In the genomic region with DNA sequence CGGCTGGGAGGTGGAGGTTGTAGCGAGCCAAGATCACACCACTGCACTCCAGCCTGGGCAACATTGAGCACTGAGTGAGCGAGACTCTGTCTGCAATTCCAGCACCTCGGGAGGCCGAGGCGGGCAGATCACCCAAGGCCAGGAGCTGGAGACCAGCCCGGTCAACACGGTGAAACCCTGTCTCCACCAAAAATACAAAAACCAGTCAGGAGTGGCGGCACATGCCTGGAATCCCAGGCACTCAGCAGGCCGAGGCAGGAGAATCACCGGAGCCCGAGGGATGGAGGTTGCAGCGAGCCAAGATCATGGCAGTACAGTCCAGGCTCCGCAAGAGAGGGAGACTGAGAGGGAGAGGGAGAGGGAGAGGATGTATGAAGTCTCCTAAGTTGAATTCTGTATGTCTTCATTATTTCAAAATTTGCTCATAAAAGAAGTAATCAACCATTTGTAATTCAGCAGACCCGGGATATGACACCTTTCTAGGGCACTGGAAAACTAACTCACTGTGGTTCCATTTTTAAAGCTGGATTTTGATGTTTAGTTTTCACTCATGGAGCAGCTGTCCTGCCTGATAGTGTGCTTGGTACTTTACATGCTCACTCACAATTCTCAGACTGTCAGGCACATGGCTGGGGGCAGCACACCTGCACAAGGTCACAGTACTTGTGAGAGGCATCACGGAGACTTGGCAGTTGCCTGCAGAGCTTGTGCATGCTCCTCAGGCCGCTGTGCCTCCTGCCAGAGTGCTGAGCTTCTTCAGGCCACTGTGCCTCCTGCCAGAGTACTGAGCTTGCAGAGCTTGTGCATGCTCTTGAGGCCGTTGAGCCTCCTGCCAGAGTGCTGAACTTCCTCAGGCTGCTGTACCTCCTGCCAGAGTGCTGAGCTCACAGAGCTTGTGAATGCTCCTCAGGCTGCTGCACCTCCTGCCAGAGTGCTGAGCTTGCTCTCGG, we compare ENCODE assay signal across 15 cellular contexts.
DNase-seq lines count a peak whose midpoint lies in the region; ATAC-seq, FAIRE-seq and TF ChIP-seq lines count a peak whose summit lies in the region.
"Had no signal": no experiment of that assay in that cellular context is flagged by ENCODE, and none has a peak within 500 bp of the region (broad histone marks: within the 10 kb centered on the region; RNA-seq: fewer than 3 reads in every experiment).

No MANE protein-coding gene starts in this region.

- peak; percentile 15 to 24 for ATAC-seq in natural killer cell treated with Interleukin-12 subunit alpha and Interleukin-12 subunit beta and Interleukin-15 and Interleukin-18, amount 100 ng/mL, for 72 hours
- no peak for ATAC-seq in natural killer cell
- ATAC-seq in HepG2: no peak

- H4K20me1 ChIP-seq in osteoblast (ENCODE audit: insufficient read depth, low read length): no peaks in the 10 kb centered on the region
- no peaks in the 10 kb centered on the region for H4K20me1 ChIP-seq in HepG2 (ENCODE audit: insufficient read depth, low read length)

- TF ChIP-seq EP300 in HepG2 (IDR thresholded peaks at IDR 0.05; ENCODE audit: low read depth in 2 of 2, low read length in 2 of 2) (no peak), HepG2 (CRISPR knock-in tag; IDR thresholded peaks at IDR 0.05; ENCODE audit: borderline replicate concordance) (no peak)

- H3K9me3 ChIP-seq in osteoblast (ENCODE audit: low read depth, low read length) (no peaks in the 10 kb centered on the region), HepG2 (ENCODE audit: low read length) (peaks cover 5% of the 10 kb centered on the region; the same call in 1 of the 2 replicates)

- in situ Hi-C loops in HepG2 (cut with HindIII; ENCODE audit: extremely low pct_ligation_motif_present, low pct_unique_long_range_greater_than_20kb): no loop called here

- H3K79me2 ChIP-seq in osteoblast (ENCODE audit: insufficient read depth, low read length) (no peaks in the 10 kb centered on the region), HepG2 (ENCODE audit: insufficient read depth, low read length) (no peaks in the 10 kb centered on the region)

- H3K4me2 ChIP-seq in osteoblast (ENCODE audit: insufficient read depth, low read length): no peak overlapping the region
- no peak overlapping the region for H3K4me2 ChIP-seq in HepG2 (ENCODE audit: low read depth, low read length)
- H3K4me2 ChIP-seq: KMS-11 had no signal

- no peaks in the 10 kb centered on the region for H3K27me3 ChIP-seq in bronchial epithelial cell (ENCODE audit: control insufficient read depth, insufficient read depth, low read length)
- no peaks in the 10 kb centered on the region for H3K27me3 ChIP-seq in osteoblast (ENCODE audit: insufficient read depth, low read length)
- H3K27me3 ChIP-seq in HepG2 (ENCODE audit: control insufficient read depth in 1 of 2, insufficient read depth in 2 of 2, low read length in 2 of 2): peaks cover 5 to 48% of the 10 kb centered on the region in 2 experiments; a peak in 4 of 5 replicates

- no peak overlapping the region for H2AFZ ChIP-seq in osteoblast (ENCODE audit: low read length)
- H2AFZ ChIP-seq in HepG2 (ENCODE audit: low read length): no peak overlapping the region

- H3K36me3 ChIP-seq in bronchial epithelial cell (ENCODE audit: control insufficient read depth, insufficient read depth, low read length): no peaks in the 10 kb centered on the region
- H3K36me3 ChIP-seq in osteoblast (ENCODE audit: insufficient read depth, low read length): no peaks in the 10 kb centered on the region
- H3K36me3 ChIP-seq in HepG2 (replicated peaks in 1 of 2; ENCODE audit: control insufficient read depth in 1 of 2, insufficient read depth in 2 of 2, low read length in 2 of 2): no peaks in the 10 kb centered on the region

- H3K27me3 Mint-ChIP-seq in natural killer cell treated with Interleukin-12 subunit alpha and Interleukin-12 subunit beta and Interleukin-15 and Interleukin-18, amount 100 ng/mL, for 72 hours: peaks cover 0 to 2% of the 10 kb centered on the region in 2 donors
- H3K27me3 Mint-ChIP-seq in natural killer cell (ENCODE audit: low read depth in 2 of 2) (no peaks in the 10 kb centered on the region), glutamatergic neuron (ENCODE audit: unreplicated experiment) (peaks cover 8% of the 10 kb centered on the region)
- H3K27me3 Mint-ChIP-seq: CD4-positive, CD25-positive, alpha-beta regulatory T cell had no signal

- intact Hi-C loops in natural killer cell (cut with micrococcal nuclease): no loop called here
- intact Hi-C loops in HepG2 (cut with micrococcal nuclease; ENCODE audit: unreplicated experiment): no loop called here

- no peak overlapping the region for H3K9ac ChIP-seq in HepG2 (ENCODE audit: insufficient read depth, low read depth, low read length)
- H3K9ac ChIP-seq: KMS-11 had no signal

- DNase-seq in natural killer cell treated with Interleukin-12 subunit alpha and Interleukin-12 subunit beta and Interleukin-15 and Interleukin-18, amount 100 ng/mL, for 72 hours (ENCODE audit: low spot score): no peak
- no peak for DNase-seq in natural killer cell
- no peak for DNase-seq in bronchial epithelial cell (ENCODE audit: low read depth)
- peak; percentile 29 for DNase-seq in osteoblast (ENCODE audit: insufficient read length, low spot score, missing footprints)
- no peak for DNase-seq in HepG2 (ENCODE audit: low spot score)
- DNase-seq in epidermal melanocyte (ENCODE audit: insufficient read length, low spot score): no peak
- no peak for DNase-seq in glutamatergic neuron
- DNase-seq: ACHN; CD4-positive, CD25-positive, alpha-beta regulatory T cell; NCI-H1092; NCI-H2227 treated with DMSO at 0.1 percent for 48 hours; NCI-H524 had no signal

- POLR2A ChIA-PET in HepG2 (lab: Yijun Ruan, JAX): no interaction called here

- H3K4me1 ChIP-seq in osteoblast (ENCODE audit: insufficient read depth, low read length): no peaks in the 10 kb centered on the region
- H3K4me1 ChIP-seq in HepG2 (ENCODE audit: insufficient read depth, low read length): no peaks in the 10 kb centered on the region

- peaks cover 4% of the 10 kb centered on the region for H3K9me3 Mint-ChIP-seq in natural killer cell treated with Interleukin-12 subunit alpha and Interleukin-12 subunit beta and Interleukin-15 and Interleukin-18, amount 100 ng/mL, for 72 hours
- H3K9me3 Mint-ChIP-seq in natural killer cell (no peaks in the 10 kb centered on the region), glutamatergic neuron (ENCODE audit: unreplicated experiment) (peaks cover 3% of the 10 kb centered on the region)

- no TSS peak for BruUV-seq in HepG2 (replicated peaks; lab: Mats Ljungman, UMichigan)

- H3K4me3 Mint-ChIP-seq in natural killer cell treated with Interleukin-12 subunit alpha and Interleukin-12 subunit beta and Interleukin-15 and Interleukin-18, amount 100 ng/mL, for 72 hours: no peak overlapping the region
- H3K4me3 Mint-ChIP-seq in natural killer cell: no peak overlapping the region
- no peak overlapping the region for H3K4me3 Mint-ChIP-seq in glutamatergic neuron (ENCODE audit: unreplicated experiment)
- H3K4me3 Mint-ChIP-seq: CD4-positive, CD25-positive, alpha-beta regulatory T cell had no signal

- H3K27ac ChIP-seq in osteoblast (ENCODE audit: low read depth, low read length): no peak overlapping the region
- no peak overlapping the region for H3K27ac ChIP-seq in HepG2 (ENCODE audit: extremely low read length, insufficient read depth, low read length)
- H3K27ac ChIP-seq: KMS-11 had no signal

- H3K27ac Mint-ChIP-seq in natural killer cell treated with Interleukin-12 subunit alpha and Interleukin-12 subunit beta and Interleukin-15 and Interleukin-18, amount 100 ng/mL, for 72 hours: no peak overlapping the region
- H3K27ac Mint-ChIP-seq in natural killer cell: no peak overlapping the region
- H3K27ac Mint-ChIP-seq in glutamatergic neuron (ENCODE audit: unreplicated experiment): no peak overlapping the region
- H3K27ac Mint-ChIP-seq: CD4-positive, CD25-positive, alpha-beta regulatory T cell had no signal

- TF ChIP-seq CTCF in natural killer cell (IDR thresholded peaks at IDR 0.05): no peak
- no peak for TF ChIP-seq CTCF in bronchial epithelial cell (IDR thresholded peaks at IDR 0.05; ENCODE audit: insufficient read depth, low read length, severe bottlenecking)
- TF ChIP-seq CTCF in osteoblast (IDR thresholded peaks at IDR 0.05; ENCODE audit: extremely low read depth, low read depth, low read length): no peak
- TF ChIP-seq CTCF in HepG2 (CRISPR knock-in tag; IDR thresholded peaks at IDR 0.05): no peak
- TF ChIP-seq CTCF in glutamatergic neuron (IDR thresholded peaks at IDR 0.05; ENCODE audit: partially characterized antibody, unreplicated experiment): no peak

- H3K36me3 Mint-ChIP-seq in natural killer cell treated with Interleukin-12 subunit alpha and Interleukin-12 subunit beta and Interleukin-15 and Interleukin-18, amount 100 ng/mL, for 72 hours: no peaks in the 10 kb centered on the region
- H3K36me3 Mint-ChIP-seq in natural killer cell (no peaks in the 10 kb centered on the region), glutamatergic neuron (ENCODE audit: unreplicated experiment) (peaks cover 15% of the 10 kb centered on the region)
- H3K36me3 Mint-ChIP-seq: CD4-positive, CD25-positive, alpha-beta regulatory T cell had no signal

- 44% methylated on average over 10 of the region's 19 CpGs for WGBS in HepG2 (ENCODE audit: low lambda C conversion rate)

- H3K4me1 Mint-ChIP-seq in natural killer cell treated with Interleukin-12 subunit alpha and Interleukin-12 subunit beta and Interleukin-15 and Interleukin-18, amount 100 ng/mL, for 72 hours (ENCODE audit: low read depth in 2 of 2): peaks cover 5% of the 10 kb centered on the region in 2 donors
- H3K4me1 Mint-ChIP-seq in natural killer cell (peaks cover 6 to 13% of the 10 kb centered on the region in 2 donors), glutamatergic neuron (ENCODE audit: low read depth, unreplicated experiment) (peaks cover 5% of the 10 kb centered on the region)

- H3K4me3 ChIP-seq in bronchial epithelial cell (ENCODE audit: low read depth, low read length): no peak overlapping the region
- no peak overlapping the region for H3K4me3 ChIP-seq in osteoblast (ENCODE audit: insufficient read depth, low read length)
- H3K4me3 ChIP-seq in HepG2 (replicated peaks in 1 of 3; ENCODE audit: insufficient read depth in 1 of 3, low read depth in 2 of 3, low read length in 3 of 3): no peak overlapping the region

- FAIRE-seq in bronchial epithelial cell (lab: Jason Lieb, UNC) (peak; percentile 81), HepG2 (lab: Jason Lieb, UNC) (no peak)
- FAIRE-seq: GM19239, H54 had no signal

- no peak for TF ChIP-seq POLR2A in HepG2 (IDR thresholded peaks at IDR 0.05; ENCODE audit: insufficient read depth in 1 of 2, low read depth in 2 of 2, low read length in 2 of 2)

- no peak for TF ChIP-seq RAD21 in HepG2 (CRISPR knock-in tag; IDR thresholded peaks at IDR 0.05)

- CTCF ChIA-PET in HepG2 (lab: Yijun Ruan, JAX; ENCODE audit: low intra/inter-chr PET ratio, low total read pairs): no interaction called here

TF ChIP-seq in HepG2, 621 proteins besides CTCF, POLR2A, EP300 and RAD21 (continues in another document):
- no peak for TF ChIP-seq ZNF34 (CRISPR knock-in tag; IDR thresholded peaks at IDR 0.05; ENCODE audit: borderline replicate concordance)
- no peak for TF ChIP-seq SMC3 (IDR thresholded peaks at IDR 0.05; ENCODE audit: low read length)

Comparison
In these comparisons a context has a peak if more than half of its experiments do, and no peak if none do; other contexts are left out.
1. ATAC-seq: peak in natural killer cell treated with Interleukin-12 subunit alpha and Interleukin-12 subunit beta and Interleukin-15 and Interleukin-18, amount 100 ng/mL, for 72 hours (2 of 2); none in natural killer cell (0 of 3) and HepG2 (single experiment).